Comparison of ENCODE assay signal across 8 cellular contexts in genomic region chr11:119728226-119728626, GRCh38. TPM values are rescaled to one million over a fixed set of nuclear protein-coding genes. Genes with fewer than 3 reads are reported as not detected.
DNase-seq lines count a peak whose midpoint lies in the region; ATAC-seq and TF ChIP-seq lines count a peak whose summit lies in the region.

No MANE protein-coding gene starts in this region.

- peak; percentile 15 for DNase-seq in stimulated activated CD4-positive, alpha-beta T cell treated with anti-CD3 and anti-CD28 coated beads, Interleukin-4, amount 100 ng/mL, for 1 hour
- no peak for DNase-seq in stimulated activated CD4-positive, alpha-beta T cell treated with anti-CD3 and anti-CD28 coated beads, Interleukin-4, amount 100 ng/mL, for 4 hours
- no peak for DNase-seq in foreskin keratinocyte
- no peak for DNase-seq in skeletal muscle cell (ENCODE audit: low read depth)
- DNase-seq in OCI-M2 (lab: John Stamatoyannopoulos, UW; ENCODE audit: unreplicated experiment): no peak
- no peak for DNase-seq in foreskin melanocyte
- no peak for DNase-seq in medulla oblongata (ENCODE audit: extremely low spot score)

- H3K4me3 ChIP-seq in WI38 (ENCODE audit: low read depth, low read length) (peak overlapping the region; percentile 63), skeletal muscle cell (ENCODE audit: low read depth, low read length) (peak overlapping the region; percentile 68)

- no peak for TF ChIP-seq CTCF in WI38 (IDR thresholded peaks at IDR 0.05; ENCODE audit: low read depth, low read length)
- no peak for TF ChIP-seq CTCF in foreskin keratinocyte (conservative IDR thresholded peaks at IDR 0.05)

- H3K4me1 ChIP-seq in foreskin keratinocyte: peaks cover 15% of the 10 kb centered on the region

- peak overlapping the region; percentile 87 for H3K27ac ChIP-seq in foreskin keratinocyte

- ATAC-seq in foreskin keratinocyte: no peak

- no peaks in the 10 kb centered on the region for H3K27me3 ChIP-seq in foreskin keratinocyte

RNA-seq across cellular contexts. Expression of gene NECTIN1, which starts 0.8 kb away (rescaled TPM):
- total RNA-seq in foreskin keratinocyte: 45.0 and 49.6 TPM in 2 replicates
- 28.6 and 33.1 TPM in 2 replicates for polyA plus RNA-seq in foreskin keratinocyte
